In genomic region chr20:32231847-32232246, GRCh38 we compare ENCODE assay signal across 9 cellular contexts. TPM values are rescaled to one million over a fixed set of nuclear protein-coding genes. Genes with fewer than 3 reads are reported as not detected.
DNase-seq lines count a peak whose midpoint lies in the region; ATAC-seq, FAIRE-seq and TF ChIP-seq lines count a peak whose summit lies in the region.
"Had no signal": no experiment of that assay in that cellular context is flagged by ENCODE, and none has a peak within 500 bp of the region (broad histone marks: within the 10 kb centered on the region; RNA-seq: fewer than 3 reads in every experiment).

No MANE protein-coding gene starts in this region.

- H3K4me3 Mint-ChIP-seq in MCF 10A (ENCODE audit: unreplicated experiment) = no peak overlapping the region
- peak overlapping the region; percentile 85 to 96 for H3K4me3 Mint-ChIP-seq in activated T-cell treated with anti-CD3 and anti-CD28 coated beads, Interleukin-2, amount 50 U/mL, for 72 hours

- no TSS peak for BruUV-seq in MCF 10A (replicated peaks; lab: Mats Ljungman, UMichigan)
- no TSS peak for BruUV-seq in mammary epithelial cell (replicated peaks; lab: Mats Ljungman, UMichigan)
- no TSS peak for BruUV-seq in HepG2 (replicated peaks; lab: Mats Ljungman, UMichigan)

- TF ChIP-seq CTCF in MCF 10A (IDR thresholded peaks at IDR 0.05; ENCODE audit: unreplicated experiment) (no peak), mammary epithelial cell (conservative IDR thresholded peaks at IDR 0.05 in 1 of 2, IDR thresholded peaks at IDR 0.05 in 1 of 2; ENCODE audit: extremely low read depth in 1 of 2, insufficient read depth in 1 of 2, low read depth in 1 of 2, low read length in 2 of 2) (no peak), HepG2 (CRISPR knock-in tag; IDR thresholded peaks at IDR 0.05) (no peak)

- no peak for FAIRE-seq in HepG2 (lab: Jason Lieb, UNC)

- no peak for TF ChIP-seq RAD21 in HepG2 (CRISPR knock-in tag; IDR thresholded peaks at IDR 0.05)

- H3K9me3 ChIP-seq in mammary epithelial cell (replicated peaks; ENCODE audit: insufficient read depth, low read length) (no peaks in the 10 kb centered on the region), HepG2 (ENCODE audit: low read length) (no peaks in the 10 kb centered on the region)

- no peak for TF ChIP-seq POLR2A in HepG2 (IDR thresholded peaks at IDR 0.05; ENCODE audit: insufficient read depth in 1 of 2, low read depth in 2 of 2, low read length in 2 of 2)

- no peak overlapping the region for H3K27ac ChIP-seq in mammary epithelial cell (ENCODE audit: insufficient read depth, low read depth, low read length)
- no peak overlapping the region for H3K27ac ChIP-seq in HepG2 (ENCODE audit: extremely low read length, insufficient read depth, low read length)

- H3K4me2 ChIP-seq in mammary epithelial cell (ENCODE audit: insufficient read depth, low read depth, low read length) = no peak overlapping the region
- no peak overlapping the region for H3K4me2 ChIP-seq in HepG2 (ENCODE audit: low read depth, low read length)

- no peaks in the 10 kb centered on the region for H3K9me3 Mint-ChIP-seq in MCF 10A (ENCODE audit: unreplicated experiment)
- H3K9me3 Mint-ChIP-seq in activated T-cell treated with anti-CD3 and anti-CD28 coated beads, Interleukin-2, amount 50 U/mL, for 72 hours = no peaks in the 10 kb centered on the region

- H3K27me3 Mint-ChIP-seq in MCF 10A (ENCODE audit: insufficient read depth, unreplicated experiment) = no peaks in the 10 kb centered on the region
- H3K27me3 Mint-ChIP-seq in activated T-cell treated with anti-CD3 and anti-CD28 coated beads, Interleukin-2, amount 50 U/mL, for 72 hours (ENCODE audit: low read depth) = no peaks in the 10 kb centered on the region

- in situ Hi-C loops in mammary epithelial cell (cut with MboI; ENCODE audit: low sequenced_read_pairs in 2 of 2) (no loop called here), HepG2 (cut with HindIII; ENCODE audit: extremely low pct_ligation_motif_present, low pct_unique_long_range_greater_than_20kb) (no loop called here)

- H3K4me3 ChIP-seq in mammary epithelial cell (replicated peaks in 1 of 3; ENCODE audit: insufficient read depth in 1 of 3, low read depth in 2 of 3, low read length in 3 of 3) = no peak overlapping the region
- no peak overlapping the region for H3K4me3 ChIP-seq in HepG2 (replicated peaks in 1 of 3; ENCODE audit: insufficient read depth in 1 of 3, low read depth in 2 of 3, low read length in 3 of 3)

- H3K4me1 ChIP-seq in mammary epithelial cell (ENCODE audit: insufficient read depth, low read length) (peaks cover 17% of the 10 kb centered on the region), HepG2 (ENCODE audit: insufficient read depth, low read length) (peaks cover 26% of the 10 kb centered on the region)

- WGBS in mammary epithelial cell (ENCODE audit: low coverage, missing lambda C conversion rate) = 92% methylated on average over 4 of the region's 4 CpGs
- 98% methylated on average over 4 of the region's 4 CpGs for WGBS in HepG2 (ENCODE audit: low lambda C conversion rate)

- no peaks in the 10 kb centered on the region for H3K79me2 ChIP-seq in mammary epithelial cell (ENCODE audit: insufficient read depth, low read length)
- no peaks in the 10 kb centered on the region for H3K79me2 ChIP-seq in HepG2 (ENCODE audit: insufficient read depth, low read length)

- POLR2A ChIA-PET in MCF 10A (lab: Yijun Ruan, JAX) = interaction anchor here (1.3 to 1.8 kb wide), 2 partner anchors 9 to 22 kb away, joined by 6 to 7 read pairs; no protein-coding TSS in a partner anchor
- POLR2A ChIA-PET in HepG2 (lab: Yijun Ruan, JAX) = no interaction called here

- H3K27me3 ChIP-seq in mammary epithelial cell (ENCODE audit: insufficient read depth, low read length) (no peaks in the 10 kb centered on the region), HepG2 (ENCODE audit: control insufficient read depth in 1 of 2, insufficient read depth in 2 of 2, low read length in 2 of 2) (no peaks in the 10 kb centered on the region)

- H3K4me1 Mint-ChIP-seq in MCF 10A (ENCODE audit: insufficient read depth, unreplicated experiment) = no peaks in the 10 kb centered on the region
- H3K4me1 Mint-ChIP-seq in activated T-cell treated with anti-CD3 and anti-CD28 coated beads, Interleukin-2, amount 50 U/mL, for 72 hours (ENCODE audit: low read depth) = peaks cover 47% of the 10 kb centered on the region

- dilution Hi-C loops in mammary epithelial cell (cut with HindIII; ENCODE audit: low sequenced_read_pairs) = no loop called here

- peak overlapping the region; percentile 48 for H3K27ac Mint-ChIP-seq in MCF 10A (ENCODE audit: low read depth, unreplicated experiment)
- H3K27ac Mint-ChIP-seq in activated T-cell treated with anti-CD3 and anti-CD28 coated beads, Interleukin-2, amount 50 U/mL, for 72 hours = peak overlapping the region; percentile 100

- TF ChIP-seq EP300 in HepG2 (IDR thresholded peaks at IDR 0.05; ENCODE audit: low read depth in 2 of 2, low read length in 2 of 2) (no peak), HepG2 (CRISPR knock-in tag; IDR thresholded peaks at IDR 0.05; ENCODE audit: borderline replicate concordance) (no peak)

- intact Hi-C loops in MCF 10A (cut with micrococcal nuclease) (no loop called here), mammary epithelial cell (cut with micrococcal nuclease) (no loop called here), HepG2 (cut with micrococcal nuclease; ENCODE audit: unreplicated experiment) (no loop called here)

- H4K20me1 ChIP-seq in mammary epithelial cell (ENCODE audit: insufficient read depth, low read length) = no peaks in the 10 kb centered on the region
- H4K20me1 ChIP-seq in HepG2 (ENCODE audit: insufficient read depth, low read length) = no peaks in the 10 kb centered on the region

- H3K36me3 Mint-ChIP-seq in MCF 10A (ENCODE audit: insufficient read depth, unreplicated experiment) = peaks cover 89% of the 10 kb centered on the region
- H3K36me3 Mint-ChIP-seq in activated T-cell treated with anti-CD3 and anti-CD28 coated beads, Interleukin-2, amount 50 U/mL, for 72 hours (ENCODE audit: insufficient read depth in 2 of 2) = peaks cover 18 to 51% of the 10 kb centered on the region in 2 donors

- CTCF ChIA-PET in MCF 10A (lab: Yijun Ruan, JAX) (interaction anchor here (1.0 kb wide), 1 partner anchor 419 kb away, joined by 3 read pairs; no protein-coding TSS in a partner anchor), mammary epithelial cell (lab: Charles Lee; ENCODE audit: low non-redundant PET) (no interaction called here), HepG2 (lab: Yijun Ruan, JAX; ENCODE audit: low intra/inter-chr PET ratio, low total read pairs) (no interaction called here)

- H3K9ac ChIP-seq in mammary epithelial cell (ENCODE audit: insufficient read depth, low read length) (no peak overlapping the region), HepG2 (ENCODE audit: insufficient read depth, low read depth, low read length) (no peak overlapping the region)

- no peak overlapping the region for H2AFZ ChIP-seq in mammary epithelial cell (ENCODE audit: low read depth, low read length)
- no peak overlapping the region for H2AFZ ChIP-seq in HepG2 (ENCODE audit: low read length)

- ATAC-seq in activated T-cell treated with anti-CD3 and anti-CD28 coated beads, Interleukin-2, amount 50 U/mL, for 72 hours (replicated peaks in 1 of 2) = peak; percentile 84 to 90
- no peak for ATAC-seq in HepG2
- no peak for ATAC-seq in GM21825 (IDR thresholded peaks at IDR 0.05; ENCODE audit: unreplicated experiment)

- H3K36me3 ChIP-seq in mammary epithelial cell (ENCODE audit: insufficient read depth, low read length) (peaks cover 9% of the 10 kb centered on the region), HepG2 (replicated peaks in 1 of 2; ENCODE audit: control insufficient read depth in 1 of 2, insufficient read depth in 2 of 2, low read length in 2 of 2) (peaks cover 32 to 76% of the 10 kb centered on the region in 2 experiments)

- DNase-seq in MCF 10A (ENCODE audit: unreplicated experiment) (no peak), mammary epithelial cell (no peak), HepG2 (ENCODE audit: low spot score) (no peak), occipital lobe (lab: John Stamatoyannopoulos, UW) (no peak), NCI-H2107 treated with DMSO at 0.1 percent for 48 hours (lab: John Stamatoyannopoulos, UW; ENCODE audit: unreplicated experiment) (no peak), NCI-H1092 treated with DMSO at 0.1 percent for 48 hours (lab: John Stamatoyannopoulos, UW) (no peak)
- peak; percentile 54 to 61 for DNase-seq in activated T-cell treated with anti-CD3 and anti-CD28 coated beads, Interleukin-2, amount 50 U/mL, for 72 hours
- DNase-seq: NCI-H446 treated with DMSO at 0.1 percent for 48 hours had no signal

RNA-seq across cellular contexts. Expression of gene POFUT1, which starts 24.2 kb away (rescaled TPM):
- total RNA-seq in MCF 10A (2022) (43.1 and 43.9 TPM in 2 replicates), mammary epithelial cell (10 to 100 TPM; 36.7 to 43.5 TPM), HepG2 (2016; rRNA removed; fragmentation: Illumina TruSeq; extraction: Trizol) (30.2 and 58.3 TPM in 2 replicates), occipital lobe (18.1 TPM)
- polyA plus RNA-seq in mammary epithelial cell (25.0 TPM), HepG2 (2011; rRNA removed) (35.5 and 41.6 TPM in 2 replicates)
- 35.6 TPM for polyA minus RNA-seq in mammary epithelial cell
- total RNA-seq in activated T-cell treated with anti-CD3 and anti-CD28 coated beads, Interleukin-2, amount 50 U/mL, for 72 hours = 10 to 100 TPM; 59.7 to 63.2 TPM
- total RNA-seq in HepG2 (2016; cell fraction: cytosol; rRNA removed; fragmentation: Illumina TruSeq; extraction: Trizol; ENCODE audit: low read depth) = 4.8 and 5.3 TPM in 2 replicates
- 27.5 and 55.8 TPM in 2 replicates for total RNA-seq in HepG2 (2016; cell fraction: insoluble cytoplasmic fraction; rRNA removed; fragmentation: Illumina TruSeq; extraction: Trizol)
- total RNA-seq in HepG2 (2016; cell fraction: membrane; rRNA removed; fragmentation: Illumina TruSeq; extraction: Trizol) = 17.7 and 18.8 TPM in 2 replicates
- total RNA-seq in HepG2 (2016; cell fraction: nucleus; rRNA removed; fragmentation: Illumina TruSeq; extraction: Trizol) = 47.8 and 56.4 TPM in 2 replicates
- polyA plus RNA-seq in HepG2 (2011; cell fraction: cytosol; rRNA removed) = 39.5 and 45.0 TPM in 2 replicates
- polyA plus RNA-seq in HepG2 (2011; cell fraction: nucleus; rRNA removed) = 25.7 and 30.2 TPM in 2 replicates
- polyA plus RNA-seq in HepG2 (2012) = 37.6 and 40.5 TPM in 2 replicates
- 3.9 and 4.5 TPM in 2 replicates for polyA plus RNA-seq in HepG2 (2016; cell fraction: cytosol; fragmentation: Illumina TruSeq; extraction: Trizol; ENCODE audit: low read depth)
- 22.5 and 25.1 TPM in 2 replicates for polyA plus RNA-seq in HepG2 (2016; cell fraction: insoluble cytoplasmic fraction; fragmentation: Illumina TruSeq; extraction: Trizol; ENCODE audit: low read depth)
- 8.5 and 10.3 TPM in 2 replicates for polyA plus RNA-seq in HepG2 (2016; cell fraction: membrane; fragmentation: Illumina TruSeq; extraction: Trizol; ENCODE audit: low read depth)
- polyA plus RNA-seq in HepG2 (2016; cell fraction: nucleus; fragmentation: Illumina TruSeq; extraction: Trizol; ENCODE audit: insufficient read depth, low read depth) = 55.8 and 62.0 TPM in 2 replicates
- 44.0 and 61.9 TPM in 2 replicates for polyA minus RNA-seq in HepG2 (2011; rRNA and poly(A)+ RNA removed; ENCODE audit: low replicate concordance)
- 31.7 and 41.7 TPM in 2 replicates for polyA minus RNA-seq in HepG2 (2011; cell fraction: cytosol; rRNA and poly(A)+ RNA removed)
- polyA minus RNA-seq in HepG2 (2011; cell fraction: nucleus; rRNA and poly(A)+ RNA removed) = 33.5 and 39.0 TPM in 2 replicates

RNA-seq across cellular contexts. Expression of gene PLAGL2, which starts 24.3 kb away (rescaled TPM):
- total RNA-seq in MCF 10A (2022) (18.4 and 18.6 TPM in 2 replicates), mammary epithelial cell (10 to 100 TPM in 1 of 2 donors, 1 to 10 TPM in 1; 6.3 to 17.2 TPM), HepG2 (2016; rRNA removed; fragmentation: Illumina TruSeq; extraction: Trizol) (15.3 and 26.5 TPM in 2 replicates), occipital lobe (1.2 TPM)
- polyA plus RNA-seq in mammary epithelial cell (3.7 TPM), HepG2 (2011; rRNA removed) (14.9 and 15.2 TPM in 2 replicates)
- 20.9 TPM for polyA minus RNA-seq in mammary epithelial cell
- 100 to 1,000 TPM in 1 of 2 donors, 10 to 100 TPM in 1; 98.8 to 107 TPM for total RNA-seq in activated T-cell treated with anti-CD3 and anti-CD28 coated beads, Interleukin-2, amount 50 U/mL, for 72 hours
- total RNA-seq in HepG2 (2016; cell fraction: cytosol; rRNA removed; fragmentation: Illumina TruSeq; extraction: Trizol; ENCODE audit: low read depth) = 4.9 and 5.7 TPM in 2 replicates
- 13.7 and 22.8 TPM in 2 replicates for total RNA-seq in HepG2 (2016; cell fraction: insoluble cytoplasmic fraction; rRNA removed; fragmentation: Illumina TruSeq; extraction: Trizol)
- total RNA-seq in HepG2 (2016; cell fraction: membrane; rRNA removed; fragmentation: Illumina TruSeq; extraction: Trizol) = 25.1 and 26.3 TPM in 2 replicates
- 16.1 and 18.8 TPM in 2 replicates for total RNA-seq in HepG2 (2016; cell fraction: nucleus; rRNA removed; fragmentation: Illumina TruSeq; extraction: Trizol)
- polyA plus RNA-seq in HepG2 (2011; cell fraction: cytosol; rRNA removed) = 12.9 and 15.9 TPM in 2 replicates
- polyA plus RNA-seq in HepG2 (2011; cell fraction: nucleus; rRNA removed) = 15.6 and 19.1 TPM in 2 replicates
- polyA plus RNA-seq in HepG2 (2012) = 25.4 and 26.2 TPM in 2 replicates
- polyA plus RNA-seq in HepG2 (2016; cell fraction: cytosol; fragmentation: Illumina TruSeq; extraction: Trizol; ENCODE audit: low read depth) = 4.5 and 4.7 TPM in 2 replicates
- 43.2 and 55.3 TPM in 2 replicates for polyA plus RNA-seq in HepG2 (2016; cell fraction: insoluble cytoplasmic fraction; fragmentation: Illumina TruSeq; extraction: Trizol; ENCODE audit: low read depth)
- 27.0 and 27.7 TPM in 2 replicates for polyA plus RNA-seq in HepG2 (2016; cell fraction: membrane; fragmentation: Illumina TruSeq; extraction: Trizol; ENCODE audit: low read depth)
- polyA plus RNA-seq in HepG2 (2016; cell fraction: nucleus; fragmentation: Illumina TruSeq; extraction: Trizol; ENCODE audit: insufficient read depth, low read depth) = 36.1 and 36.3 TPM in 2 replicates
- 18.8 and 36.8 TPM in 2 replicates for polyA minus RNA-seq in HepG2 (2011; rRNA and poly(A)+ RNA removed; ENCODE audit: low replicate concordance)
- polyA minus RNA-seq in HepG2 (2011; cell fraction: cytosol; rRNA and poly(A)+ RNA removed) = 17.8 and 22.1 TPM in 2 replicates
- polyA minus RNA-seq in HepG2 (2011; cell fraction: nucleus; rRNA and poly(A)+ RNA removed) = 19.2 and 20.9 TPM in 2 replicates

RNA-seq across cellular contexts. Expression of gene KIF3B, which starts 45.6 kb away (rescaled TPM):
- total RNA-seq in MCF 10A (2022) (21.7 and 28.7 TPM in 2 replicates), mammary epithelial cell (10 to 100 TPM; 24.2 to 25.5 TPM), HepG2 (2016; rRNA removed; fragmentation: Illumina TruSeq; extraction: Trizol) (28.8 and 36.4 TPM in 2 replicates), occipital lobe (92.5 TPM)
- polyA plus RNA-seq in mammary epithelial cell (18.1 TPM), HepG2 (2011; rRNA removed) (20.2 and 23.6 TPM in 2 replicates)
- polyA minus RNA-seq in mammary epithelial cell = 34.3 TPM
- total RNA-seq in activated T-cell treated with anti-CD3 and anti-CD28 coated beads, Interleukin-2, amount 50 U/mL, for 72 hours = 10 to 100 TPM; 30.3 to 37.9 TPM
- total RNA-seq in HepG2 (2016; cell fraction: cytosol; rRNA removed; fragmentation: Illumina TruSeq; extraction: Trizol; ENCODE audit: low read depth) = 3.9 and 4.3 TPM in 2 replicates
- total RNA-seq in HepG2 (2016; cell fraction: insoluble cytoplasmic fraction; rRNA removed; fragmentation: Illumina TruSeq; extraction: Trizol) = 28.4 and 33.3 TPM in 2 replicates
- 16.8 and 18.5 TPM in 2 replicates for total RNA-seq in HepG2 (2016; cell fraction: membrane; rRNA removed; fragmentation: Illumina TruSeq; extraction: Trizol)
- 18.0 and 21.3 TPM in 2 replicates for total RNA-seq in HepG2 (2016; cell fraction: nucleus; rRNA removed; fragmentation: Illumina TruSeq; extraction: Trizol)
- 18.0 and 24.2 TPM in 2 replicates for polyA plus RNA-seq in HepG2 (2011; cell fraction: cytosol; rRNA removed)
- 7.7 and 10.1 TPM in 2 replicates for polyA plus RNA-seq in HepG2 (2011; cell fraction: nucleus; rRNA removed)
- 17.4 and 18.3 TPM in 2 replicates for polyA plus RNA-seq in HepG2 (2012)
- 1.1 and 1.5 TPM in 2 replicates for polyA plus RNA-seq in HepG2 (2016; cell fraction: cytosol; fragmentation: Illumina TruSeq; extraction: Trizol; ENCODE audit: low read depth)
- 28.7 and 29.5 TPM in 2 replicates for polyA plus RNA-seq in HepG2 (2016; cell fraction: insoluble cytoplasmic fraction; fragmentation: Illumina TruSeq; extraction: Trizol; ENCODE audit: low read depth)
- polyA plus RNA-seq in HepG2 (2016; cell fraction: membrane; fragmentation: Illumina TruSeq; extraction: Trizol; ENCODE audit: low read depth) = 7.8 and 8.4 TPM in 2 replicates
- polyA plus RNA-seq in HepG2 (2016; cell fraction: nucleus; fragmentation: Illumina TruSeq; extraction: Trizol; ENCODE audit: insufficient read depth, low read depth) = 21.9 and 25.1 TPM in 2 replicates
- polyA minus RNA-seq in HepG2 (2011; rRNA and poly(A)+ RNA removed; ENCODE audit: low replicate concordance) = 27.4 and 31.9 TPM in 2 replicates
- 17.6 and 21.7 TPM in 2 replicates for polyA minus RNA-seq in HepG2 (2011; cell fraction: cytosol; rRNA and poly(A)+ RNA removed)
- polyA minus RNA-seq in HepG2 (2011; cell fraction: nucleus; rRNA and poly(A)+ RNA removed) = 11.7 and 17.7 TPM in 2 replicates

Comparison
In these comparisons a context has a peak if more than half of its experiments do, and no peak if none do; other contexts are left out.
1. DNase-seq: peak in activated T-cell treated with anti-CD3 and anti-CD28 coated beads, Interleukin-2, amount 50 U/mL, for 72 hours (2 of 2); none in MCF 10A (single experiment), mammary epithelial cell (single experiment), HepG2 (single experiment), occipital lobe (single experiment), NCI-H2107 treated with DMSO at 0.1 percent for 48 hours (single experiment) and NCI-H1092 treated with DMSO at 0.1 percent for 48 hours (single experiment).
2. ATAC-seq: peak in activated T-cell treated with anti-CD3 and anti-CD28 coated beads, Interleukin-2, amount 50 U/mL, for 72 hours (2 of 2); none in HepG2 (single experiment) and GM21825 (single experiment).